In the genomic region with DNA sequence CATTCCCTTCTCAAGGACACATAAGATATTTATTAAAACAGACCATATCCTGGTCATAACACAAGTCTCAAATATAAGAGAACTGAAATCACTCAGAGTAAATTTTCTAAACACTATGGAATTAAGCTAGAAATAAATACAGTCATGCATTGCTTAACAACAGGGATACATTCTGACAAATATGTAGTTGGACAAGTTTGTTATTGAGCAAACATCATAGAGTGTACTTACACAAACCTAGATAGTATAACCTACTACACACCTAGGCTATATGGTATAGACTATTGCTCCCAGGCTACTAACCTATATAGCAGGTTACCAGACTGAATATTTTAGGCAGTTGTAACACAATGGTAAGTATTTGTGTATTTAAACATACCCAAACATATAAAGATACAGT, we compare ENCODE assay signal across 23 cellular contexts.
"Had no signal": no experiment of that assay in that cellular context is flagged by ENCODE, and none has a peak within 500 bp of the region (broad histone marks: within the 10 kb centered on the region; RNA-seq: fewer than 3 reads in every experiment).

No MANE protein-coding gene starts in this region.

- H3K4me3 ChIP-seq: colonic mucosa, esophagus squamous epithelium, gastrocnemius medialis, heart right ventricle, left lung, lower lobe of right lung, mucosa of descending colon had no signal

- H3K27ac ChIP-seq: colonic mucosa, esophagus squamous epithelium, gastrocnemius medialis, heart right ventricle, left lung, lower lobe of right lung had no signal

- DNase-seq: colonic mucosa; cortex of kidney; effector CD8-positive, alpha-beta T cell; effector memory CD8-positive, alpha-beta T cell; endodermal cell; esophagus squamous epithelium; foreskin fibroblast; foreskin melanocyte; gastrocnemius medialis; glutamatergic neuron; head of caudate nucleus; heart right ventricle; hippocampal formation; left cardiac atrium; left lung; left ventricle myocardium superior; lower lobe of right lung; mesenchymal stem cell; mucosa of descending colon; naive B cell had no signal

- H3K27me3 ChIP-seq: colonic mucosa, esophagus squamous epithelium, gastrocnemius medialis, heart right ventricle, left lung had no signal

- FAIRE-seq: endometrium, islet of Langerhans, keratinocyte had no signal

- H3K36me3 ChIP-seq: colonic mucosa, esophagus squamous epithelium, gastrocnemius medialis, heart right ventricle, left lung, lower lobe of right lung had no signal

- H3K4me1 ChIP-seq: colonic mucosa, esophagus squamous epithelium, gastrocnemius medialis, heart right ventricle, left lung, lower lobe of right lung had no signal

- H3K9me3 ChIP-seq: colonic mucosa, esophagus squamous epithelium, gastrocnemius medialis, heart right ventricle, left lung, lower lobe of right lung, mucosa of descending colon had no signal

- ATAC-seq: effector memory CD8-positive, alpha-beta T cell; gastrocnemius medialis; heart right ventricle; left cardiac atrium; left lung; left ventricle myocardium superior; lower lobe of right lung; mucosa of descending colon had no signal
